16 cellular contexts compared by ENCODE assay signal in the genomic region with DNA sequence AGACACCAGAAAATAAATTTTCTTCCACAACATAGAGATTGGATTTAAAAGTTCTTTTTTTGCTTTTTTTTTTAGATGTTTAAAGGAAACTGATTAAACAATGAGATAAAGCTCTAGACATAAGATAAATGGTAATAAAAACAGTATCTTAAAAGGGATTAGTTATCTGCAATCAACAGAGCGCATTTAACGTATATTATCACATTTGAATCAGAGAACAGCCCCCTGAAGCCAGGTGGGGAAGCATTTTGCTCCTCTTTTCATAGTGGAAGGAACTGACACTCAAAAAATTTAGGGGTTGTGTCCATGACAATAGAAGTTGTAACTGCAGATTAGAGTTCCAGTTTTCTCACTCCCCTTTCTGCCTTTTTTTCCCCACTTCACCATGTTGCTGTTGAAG.
DNase-seq lines count a peak whose midpoint lies in the region; ATAC-seq and TF ChIP-seq lines count a peak whose summit lies in the region.
"Had no signal": no experiment of that assay in that cellular context is flagged by ENCODE, and none has a peak within 500 bp of the region (broad histone marks: within the 10 kb centered on the region; RNA-seq: fewer than 3 reads in every experiment).

No MANE protein-coding gene starts in this region.

- H3K4me1 ChIP-seq in SK-N-SH (ENCODE audit: control insufficient read depth in 1 of 2, insufficient read depth in 2 of 2, low read depth in 1 of 2, low read length in 1 of 2) (no peaks in the 10 kb centered on the region; a peak in 1 of 4 replicates), foreskin keratinocyte (peaks cover 30% of the 10 kb centered on the region)
- H3K4me1 ChIP-seq: BLaER1 had no signal

- H3K27me3 ChIP-seq in SK-N-SH (ENCODE audit: insufficient read depth): no peaks in the 10 kb centered on the region
- H3K27me3 ChIP-seq in foreskin keratinocyte: no peaks in the 10 kb centered on the region
- H3K27me3 ChIP-seq: BLaER1 had no signal

- no peak for TF ChIP-seq EP300 in SK-N-SH (IDR thresholded peaks at IDR 0.05; ENCODE audit: borderline replicate concordance in 1 of 2, low read depth in 1 of 2, low read length in 1 of 2)

- H3K4me3 ChIP-seq in SK-N-SH (ENCODE audit: low read depth in 2 of 2, low read length in 1 of 2): no peak overlapping the region
- no peak overlapping the region for H3K4me3 ChIP-seq in Jurkat, Clone E6-1 (ENCODE audit: low read length)
- H3K4me3 ChIP-seq: BLaER1 had no signal

- ATAC-seq in SK-N-SH treated with all-trans-retinoic acid at 6 μM for 48 hours (no peak), foreskin keratinocyte (no peak)

- DNase-seq in SK-N-SH: no peak
- DNase-seq in Jurkat, Clone E6-1 (ENCODE audit: low read depth, low spot score): peak; percentile 60
- no peak for DNase-seq in foreskin keratinocyte
- DNase-seq in SKM-1 (lab: John Stamatoyannopoulos, UW; ENCODE audit: unreplicated experiment): no peak
- no peak for DNase-seq in C1 segment of cervical spinal cord (lab: John Stamatoyannopoulos, UW)
- DNase-seq: CD4-positive, alpha-beta T cell; CD8-positive, alpha-beta memory T cell; DMS 273 treated with DMSO at 0.1 percent for 48 hours; DMS79; EL; GF-D8; H7; HCEC 1CT had no signal

- no peak for TF ChIP-seq RAD21 in SK-N-SH (IDR thresholded peaks at IDR 0.05; ENCODE audit: low read length)

- no peak overlapping the region for H3K9ac ChIP-seq in SK-N-SH
- H3K9ac ChIP-seq: BLaER1 had no signal

- no peaks in the 10 kb centered on the region for H4K20me1 ChIP-seq in SK-N-SH (ENCODE audit: insufficient read depth)
- H4K20me1 ChIP-seq: BLaER1 had no signal

- no peaks in the 10 kb centered on the region for H3K79me2 ChIP-seq in SK-N-SH (ENCODE audit: insufficient read depth)

- no peaks in the 10 kb centered on the region for H3K36me3 ChIP-seq in SK-N-SH (replicated peaks in 1 of 2; ENCODE audit: control insufficient read depth in 1 of 2, insufficient read depth in 2 of 2, low read length in 1 of 2)
- H3K36me3 ChIP-seq: BLaER1 had no signal

- POLR2A ChIA-PET in SK-N-SH (lab: Yijun Ruan, JAX): no interaction called here

- no peak overlapping the region for H3K4me2 ChIP-seq in SK-N-SH
- H3K4me2 ChIP-seq: BLaER1 had no signal

- no peak overlapping the region for H2AFZ ChIP-seq in SK-N-SH (ENCODE audit: low read depth)

- H3F3A ChIP-seq in SK-N-SH (replicated peaks; ENCODE audit: insufficient read depth): peaks cover 10% of the 10 kb centered on the region

- H3K9me3 ChIP-seq in SK-N-SH: no peaks in the 10 kb centered on the region
- H3K9me3 ChIP-seq: BLaER1 had no signal

- TF ChIP-seq CTCF in SK-N-SH (IDR thresholded peaks at IDR 0.05) (no peak), foreskin keratinocyte (conservative IDR thresholded peaks at IDR 0.05) (no peak)

- H3K27ac ChIP-seq in SK-N-SH (ENCODE audit: low read depth in 2 of 2, low read length in 1 of 2) (no peak overlapping the region), foreskin keratinocyte (peak overlapping the region; percentile 35)
- H3K27ac ChIP-seq: 22Rv1, BLaER1 had no signal

- WGBS in SK-N-SH (ENCODE audit: low lambda C conversion rate): 86% methylated on average over 2 of the region's 2 CpGs

- CTCF ChIA-PET in SK-N-SH (lab: Yijun Ruan, JAX): interaction anchor here (0.6 kb wide), 1 partner anchor 818 kb away, joined by 3 read pairs; no protein-coding TSS in a partner anchor

- H3K9me2 ChIP-seq in SK-N-SH: no peaks in the 10 kb centered on the region

TF ChIP-seq in SK-N-SH, 30 proteins besides CTCF, POLR2A, EP300 and RAD21:
- TF ChIP-seq, protein P1, sequence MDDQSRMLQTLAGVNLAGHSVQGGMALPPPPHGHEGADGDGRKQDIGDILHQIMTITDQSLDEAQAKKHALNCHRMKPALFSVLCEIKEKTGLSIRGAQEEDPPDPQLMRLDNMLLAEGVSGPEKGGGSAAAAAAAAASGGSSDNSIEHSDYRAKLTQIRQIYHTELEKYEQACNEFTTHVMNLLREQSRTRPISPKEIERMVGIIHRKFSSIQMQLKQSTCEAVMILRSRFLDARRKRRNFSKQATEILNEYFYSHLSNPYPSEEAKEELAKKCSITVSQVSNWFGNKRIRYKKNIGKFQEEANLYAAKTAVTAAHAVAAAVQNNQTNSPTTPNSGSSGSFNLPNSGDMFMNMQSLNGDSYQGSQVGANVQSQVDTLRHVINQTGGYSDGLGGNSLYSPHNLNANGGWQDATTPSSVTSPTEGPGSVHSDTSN (IDR thresholded peaks at IDR 0.05): no peak
- TF ChIP-seq TEAD4 (IDR thresholded peaks at IDR 0.05; ENCODE audit: borderline replicate concordance, insufficient read depth) (no peak), GATA2 (CRISPR knock-in tag; IDR thresholded peaks at IDR 0.05) (peak; percentile 26; the same call in 1 of the 2 replicates)
- TF ChIP-seq, protein P2, sequence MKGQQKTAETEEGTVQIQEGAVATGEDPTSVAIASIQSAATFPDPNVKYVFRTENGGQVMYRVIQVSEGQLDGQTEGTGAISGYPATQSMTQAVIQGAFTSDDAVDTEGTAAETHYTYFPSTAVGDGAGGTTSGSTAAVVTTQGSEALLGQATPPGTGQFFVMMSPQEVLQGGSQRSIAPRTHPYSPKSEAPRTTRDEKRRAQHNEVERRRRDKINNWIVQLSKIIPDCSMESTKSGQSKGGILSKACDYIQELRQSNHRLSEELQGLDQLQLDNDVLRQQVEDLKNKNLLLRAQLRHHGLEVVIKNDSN (IDR thresholded peaks at IDR 0.05; ENCODE audit: borderline replicate concordance, low read depth): no peak

TF ChIP-seq in SK-N-SH treated with all-trans-retinoic acid at 6 μM for 48 hours, 23 proteins besides CTCF, POLR2A, EP300 and RAD21:
- TF ChIP-seq, protein P3, sequence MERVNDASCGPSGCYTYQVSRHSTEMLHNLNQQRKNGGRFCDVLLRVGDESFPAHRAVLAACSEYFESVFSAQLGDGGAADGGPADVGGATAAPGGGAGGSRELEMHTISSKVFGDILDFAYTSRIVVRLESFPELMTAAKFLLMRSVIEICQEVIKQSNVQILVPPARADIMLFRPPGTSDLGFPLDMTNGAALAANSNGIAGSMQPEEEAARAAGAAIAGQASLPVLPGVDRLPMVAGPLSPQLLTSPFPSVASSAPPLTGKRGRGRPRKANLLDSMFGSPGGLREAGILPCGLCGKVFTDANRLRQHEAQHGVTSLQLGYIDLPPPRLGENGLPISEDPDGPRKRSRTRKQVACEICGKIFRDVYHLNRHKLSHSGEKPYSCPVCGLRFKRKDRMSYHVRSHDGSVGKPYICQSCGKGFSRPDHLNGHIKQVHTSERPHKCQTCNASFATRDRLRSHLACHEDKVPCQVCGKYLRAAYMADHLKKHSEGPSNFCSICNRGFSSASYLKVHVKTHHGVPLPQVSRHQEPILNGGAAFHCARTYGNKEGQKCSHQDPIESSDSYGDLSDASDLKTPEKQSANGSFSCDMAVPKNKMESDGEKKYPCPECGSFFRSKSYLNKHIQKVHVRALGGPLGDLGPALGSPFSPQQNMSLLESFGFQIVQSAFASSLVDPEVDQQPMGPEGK (CRISPR knock-in tag; IDR thresholded peaks at IDR 0.05; ENCODE audit: borderline replicate concordance): no peak
- no peak for TF ChIP-seq TOX (CRISPR knock-in tag; IDR thresholded peaks at IDR 0.05; ENCODE audit: borderline replicate concordance)
- TF ChIP-seq, protein P4, sequence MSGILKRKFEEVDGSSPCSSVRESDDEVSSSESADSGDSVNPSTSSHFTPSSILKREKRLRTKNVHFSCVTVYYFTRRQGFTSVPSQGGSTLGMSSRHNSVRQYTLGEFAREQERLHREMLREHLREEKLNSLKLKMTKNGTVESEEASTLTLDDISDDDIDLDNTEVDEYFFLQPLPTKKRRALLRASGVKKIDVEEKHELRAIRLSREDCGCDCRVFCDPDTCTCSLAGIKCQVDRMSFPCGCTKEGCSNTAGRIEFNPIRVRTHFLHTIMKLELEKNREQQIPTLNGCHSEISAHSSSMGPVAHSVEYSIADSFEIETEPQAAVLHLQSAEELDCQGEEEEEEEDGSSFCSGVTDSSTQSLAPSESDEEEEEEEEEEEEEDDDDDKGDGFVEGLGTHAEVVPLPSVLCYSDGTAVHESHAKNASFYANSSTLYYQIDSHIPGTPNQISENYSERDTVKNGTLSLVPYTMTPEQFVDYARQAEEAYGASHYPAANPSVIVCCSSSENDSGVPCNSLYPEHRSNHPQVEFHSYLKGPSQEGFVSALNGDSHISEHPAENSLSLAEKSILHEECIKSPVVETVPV (CRISPR knock-in tag; IDR thresholded peaks at IDR 0.05): no peak
